In genomic region chr1:243271990-243272389, GRCh38 we compare ENCODE assay signal across 20 cellular contexts. TPM values are rescaled to one million over a fixed set of nuclear protein-coding genes. Genes with fewer than 3 reads are reported as not detected.
DNase-seq lines count a peak whose midpoint lies in the region; ATAC-seq, FAIRE-seq and TF ChIP-seq lines count a peak whose summit lies in the region.
"Had no signal": no experiment of that assay in that cellular context is flagged by ENCODE, and none has a peak within 500 bp of the region (broad histone marks: within the 10 kb centered on the region; RNA-seq: fewer than 3 reads in every experiment).

No MANE protein-coding gene starts in this region.

- H4K5ac ChIP-seq in IMR-90 (ENCODE audit: low read depth, low read length): no peak overlapping the region

- intact Hi-C loops in IMR-90 (cut with micrococcal nuclease): no loop called here

- peak overlapping the region in 1 of 2 experiments; percentile 22; a peak in 1 of 4 replicates for H4K8ac ChIP-seq in IMR-90 (ENCODE audit: low read depth in 2 of 2, low read length in 2 of 2)

- dilution Hi-C loops in IMR-90 (cut with HindIII; ENCODE audit: low sequenced_read_pairs, unreplicated experiment): no loop called here

- TF ChIP-seq POLR2A in IMR-90 (IDR thresholded peaks at IDR 0.05; ENCODE audit: low read depth, low read length) (no peak), suprapubic skin (IDR thresholded peaks at IDR 0.05) (no peak)

- TF ChIP-seq CTCF in IMR-90 (conservative IDR thresholded peaks at IDR 0.05; ENCODE audit: low read depth, low read length) (no peak), chondrocyte (IDR thresholded peaks at IDR 0.05) (no peak), mesothelial cell of epicardium (IDR thresholded peaks at IDR 0.05; ENCODE audit: unreplicated experiment) (no peak), suprapubic skin (IDR thresholded peaks at IDR 0.05) (no peak)

- H3K27ac ChIP-seq in ACC112 (ENCODE audit: low read depth, low read length) (peak overlapping the region; percentile 33; the same call in 1 of the 2 replicates), IMR-90 (ENCODE audit: insufficient read depth, low read length) (peak overlapping the region; percentile 44; the same call in 1 of the 2 replicates), small intestine (ENCODE audit: low read depth in 1 of 2, low read length in 1 of 2) (no peak overlapping the region), suprapubic skin (no peak overlapping the region)

- H3K4me2 ChIP-seq in IMR-90 (ENCODE audit: low read depth, low read length): peak overlapping the region; percentile 84

- peak overlapping the region; percentile 56; the same call in 1 of the 2 replicates for H3K4ac ChIP-seq in IMR-90 (ENCODE audit: low read depth, low read length)

- no peak for TF ChIP-seq RAD21 in IMR-90 (IDR thresholded peaks at IDR 0.05; ENCODE audit: low read length)

- H2BK20ac ChIP-seq in IMR-90 (ENCODE audit: low read depth, low read length): no peak overlapping the region; the same call in 1 of the 2 replicates

- no peak overlapping the region for H3K4me3 ChIP-seq in ACC112 (ENCODE audit: low read depth, low read length)
- H3K4me3 ChIP-seq in IMR-90 (ENCODE audit: insufficient read depth, low read depth, low read length): no peak overlapping the region
- H3K4me3 ChIP-seq in small intestine (ENCODE audit: low read depth in 1 of 2, low read length in 2 of 2): no peak overlapping the region
- no peak overlapping the region for H3K4me3 ChIP-seq in suprapubic skin

- no peak overlapping the region for H2BK120ac ChIP-seq in IMR-90 (ENCODE audit: low read depth, low read length)

- no peak overlapping the region for H2AFZ ChIP-seq in ACC112 (ENCODE audit: low read length, unreplicated experiment)
- no peak overlapping the region for H2AFZ ChIP-seq in IMR-90 (replicated peaks; ENCODE audit: low read length, poor library complexity)

- H3K4me1 Mint-ChIP-seq in chondrocyte (ENCODE audit: low read depth) (peaks cover 61% of the 10 kb centered on the region), mesothelial cell of epicardium (peaks cover 59% of the 10 kb centered on the region)

- no peak overlapping the region for H3K56ac ChIP-seq in IMR-90 (ENCODE audit: extremely low read depth, insufficient read depth, low read length)

- H3K27me3 Mint-ChIP-seq in chondrocyte (ENCODE audit: low read depth) (no peaks in the 10 kb centered on the region), mesothelial cell of epicardium (ENCODE audit: low read depth) (no peaks in the 10 kb centered on the region)

- no TSS peak for BruUV-seq in IMR-90 (replicated peaks; lab: Mats Ljungman, UMichigan)

- H3K36me3 ChIP-seq in ACC112 (ENCODE audit: insufficient read depth, low read length): peaks cover 40% of the 10 kb centered on the region
- H3K36me3 ChIP-seq in IMR-90 (ENCODE audit: control insufficient read depth, insufficient read depth, low read length): peaks cover 11% of the 10 kb centered on the region
- H3K36me3 ChIP-seq in small intestine (ENCODE audit: control insufficient read depth in 2 of 2, insufficient read depth in 2 of 2, low read length in 2 of 2): peaks cover 0 to 4% of the 10 kb centered on the region in 2 donors
- H3K36me3 ChIP-seq in suprapubic skin: peaks cover 37% of the 10 kb centered on the region
- H3K36me3 ChIP-seq: BE2C had no signal

- H3K36me3 Mint-ChIP-seq in chondrocyte (ENCODE audit: low read depth) (peaks cover 15% of the 10 kb centered on the region), mesothelial cell of epicardium (peaks cover 30% of the 10 kb centered on the region)

- TF ChIP-seq EP300 in suprapubic skin (IDR thresholded peaks at IDR 0.05): no peak

- no peak overlapping the region for H3K18ac ChIP-seq in IMR-90 (ENCODE audit: low read depth, low read length)

- H3K9me3 ChIP-seq in IMR-90 (ENCODE audit: control insufficient read depth, insufficient read depth, low read length): no peaks in the 10 kb centered on the region
- no peaks in the 10 kb centered on the region for H3K9me3 ChIP-seq in small intestine (ENCODE audit: control insufficient read depth, low read depth)
- H3K9me3 ChIP-seq in suprapubic skin: no peaks in the 10 kb centered on the region
- H3K9me3 ChIP-seq: BE2C had no signal

- H3K4me3 Mint-ChIP-seq in chondrocyte (ENCODE audit: unreplicated experiment): no peak overlapping the region
- no peak overlapping the region for H3K4me3 Mint-ChIP-seq in mesothelial cell of epicardium
- H3K4me3 Mint-ChIP-seq: CD4-positive, CD25-positive, alpha-beta regulatory T cell had no signal

- H3K9me3 Mint-ChIP-seq in chondrocyte (ENCODE audit: low read depth) (no peaks in the 10 kb centered on the region), mesothelial cell of epicardium (peaks cover 6% of the 10 kb centered on the region)
- H3K9me3 Mint-ChIP-seq: CD4-positive, CD25-positive, alpha-beta regulatory T cell had no signal

- H3K27ac Mint-ChIP-seq in chondrocyte (ENCODE audit: unreplicated experiment) (peak overlapping the region; percentile 57), mesothelial cell of epicardium (peak overlapping the region; percentile 85)
- H3K27ac Mint-ChIP-seq: CD4-positive, CD25-positive, alpha-beta regulatory T cell had no signal

- H3K27me3 ChIP-seq in ACC112 (ENCODE audit: insufficient read depth, low read length): no peaks in the 10 kb centered on the region
- no peaks in the 10 kb centered on the region for H3K27me3 ChIP-seq in IMR-90 (ENCODE audit: control insufficient read depth, insufficient read depth, low read length)
- H3K27me3 ChIP-seq in small intestine (ENCODE audit: control insufficient read depth in 2 of 2, insufficient read depth in 2 of 2, low read length in 2 of 2): no peaks in the 10 kb centered on the region
- H3K27me3 ChIP-seq in suprapubic skin: no peaks in the 10 kb centered on the region
- H3K27me3 ChIP-seq: BE2C had no signal

- in situ Hi-C loops in IMR-90 (cut with MboI; ENCODE audit: low sequenced_read_pairs): no loop called here

- no peak for DNase-seq in IMR-90
- DNase-seq in chondrocyte (ENCODE audit: low spot score): no peak
- DNase-seq in mesothelial cell of epicardium (ENCODE audit: low spot score in 2 of 2, unreplicated experiment in 2 of 2): no peak
- no peak for DNase-seq in NCI-H2171 treated with DMSO at 0.1 percent for 48 hours (lab: John Stamatoyannopoulos, UW)
- no peak for DNase-seq in small intestine
- DNase-seq in suprapubic skin (ENCODE audit: low spot score in 2 of 2): no peak
- DNase-seq: 8988T; BE2C; CD4-positive, CD25-positive, alpha-beta regulatory T cell; DMS53; MM.1S; NCI-H1092; NCI-H146; NCI-H2029 treated with DMSO at 0.1 percent for 48 hours; NCI-H748 treated with DMSO at 0.1 percent for 48 hours; NK-92 treated with Interleukin-12 subunit alpha and Interleukin-12 subunit beta, amount 100 ng/mL, for 24 hours; Right ventricle myocardium superior had no signal

- POLR2A ChIA-PET in IMR-90 (lab: Charles Lee; ENCODE audit: unreplicated experiment): interaction anchor here (0.9 kb wide), 1 partner anchor 16 kb away, joined by 3 read pairs; no protein-coding TSS in a partner anchor

- H4K20me1 ChIP-seq in IMR-90 (ENCODE audit: insufficient read depth, low read length): no peaks in the 10 kb centered on the region

- no peak overlapping the region for H2BK15ac ChIP-seq in IMR-90 (ENCODE audit: low read depth, low read length)

- H4K91ac ChIP-seq in IMR-90 (ENCODE audit: insufficient read depth, low read depth, low read length): no peak overlapping the region

- H2AK9ac ChIP-seq in IMR-90 (replicated peaks; ENCODE audit: low read depth, low read length, poor library complexity): no peak overlapping the region

- 0 out of 2 replicates have a peak overlapping the region, but pooled peaks have one; percentile 12 for H3K14ac ChIP-seq in IMR-90 (replicated peaks; ENCODE audit: low read depth, low read length)

- peak overlapping the region; percentile 87 for H2BK5ac ChIP-seq in IMR-90 (ENCODE audit: low read depth, low read length, poor library complexity, severe bottlenecking)

- ATAC-seq in IMR-90 (ENCODE audit: low read depth) (peak; percentile 18), HG02588 (IDR thresholded peaks at IDR 0.05; ENCODE audit: unreplicated experiment) (no peak)

- peaks cover 28 to 37% of the 10 kb centered on the region in 2 experiments for H3K79me1 ChIP-seq in IMR-90 (ENCODE audit: low read depth in 1 of 2, low read length in 2 of 2)

- H2AK5ac ChIP-seq in IMR-90 (ENCODE audit: low read depth, low read length): no peak overlapping the region

- FAIRE-seq in small intestine (lab: Jason Lieb, UNC): no peak
- FAIRE-seq: H54 had no signal

- H3K4me1 ChIP-seq in ACC112 (ENCODE audit: control insufficient read depth, insufficient read depth, low read length, unreplicated experiment) (peaks cover 48% of the 10 kb centered on the region), IMR-90 (ENCODE audit: control insufficient read depth, insufficient read depth, low read length) (peaks cover 19% of the 10 kb centered on the region), small intestine (ENCODE audit: control insufficient read depth in 2 of 2, insufficient read depth in 1 of 2, low read depth in 1 of 2, low read length in 1 of 2) (no peaks in the 10 kb centered on the region), suprapubic skin (peaks cover 9% of the 10 kb centered on the region)

- no CpG with 5 or more reads among the region's 1 CpG for WGBS in IMR-90 (ENCODE audit: extremely low coverage in 2 of 2, insufficient read length in 1 of 2), 2 experiments
- WGBS in small intestine, 3 donors: 85 to 96% (median 87%) methylated on average over 1 of the region's 1 CpG
- WGBS in suprapubic skin: 96% methylated on average over 1 of the region's 1 CpG

- H3K23ac ChIP-seq in IMR-90 (ENCODE audit: low read depth, low read length): no peak overlapping the region

- no peak overlapping the region; the same call in 1 of the 2 replicates for H3K9ac ChIP-seq in IMR-90 (ENCODE audit: low read depth, low read length)

- H3K9me1 ChIP-seq in IMR-90 (ENCODE audit: insufficient read depth, low read length): peaks cover 8% of the 10 kb centered on the region

- H3K79me2 ChIP-seq in ACC112 (ENCODE audit: control insufficient read depth, insufficient read depth, low read length, unreplicated experiment): peaks cover 26% of the 10 kb centered on the region

- CTCF ChIA-PET in IMR-90 (lab: Yijun Ruan, JAX): interaction anchor here (0.7 kb wide), 1 partner anchor 670 kb away, joined by 3 read pairs; no protein-coding TSS in a partner anchor

RNA-seq across cellular contexts. Expression of gene SDCCAG8, which starts 16.1 kb away (rescaled TPM):
- total RNA-seq in IMR-90 (2012; rRNA removed) (43.3 and 46.8 TPM in 2 replicates), chondrocyte (19.8 to 26.5 TPM (median 24.9 TPM) in 3 replicates), mesothelial cell of epicardium (37.3 to 47.1 TPM (median 39.9 TPM) in 3 replicates), suprapubic skin (10 to 100 TPM; 21.6 to 62.7 (median 39.8) TPM)
- polyA plus RNA-seq in IMR-90 (2012; rRNA removed) (24.2 and 25.2 TPM in 2 replicates), small intestine (10 to 100 TPM; 19.2 to 26.5 (median 20.8) TPM)
- polyA plus RNA-seq in IMR-90 (2012; cell fraction: cytosol; rRNA removed): 15.6 and 16.9 TPM in 2 replicates
- polyA plus RNA-seq in IMR-90 (2012; cell fraction: nucleus; rRNA removed; ENCODE audit: low replicate concordance): 15.2 and 27.1 TPM in 2 replicates

RNA-seq across cellular contexts. Expression of gene CEP170, which starts 16.9 kb away (rescaled TPM):
- 151 and 196 TPM in 2 replicates for total RNA-seq in IMR-90 (2012; rRNA removed)
- 65.8 and 66.0 TPM in 2 replicates for polyA plus RNA-seq in IMR-90 (2012; rRNA removed)
- 21.7 and 28.1 TPM in 2 replicates for polyA plus RNA-seq in IMR-90 (2012; cell fraction: cytosol; rRNA removed)
- 39.6 and 175 TPM in 2 replicates for polyA plus RNA-seq in IMR-90 (2012; cell fraction: nucleus; rRNA removed; ENCODE audit: low replicate concordance)
- total RNA-seq in chondrocyte: 101 to 109 TPM (median 108 TPM) in 3 replicates
- 118 to 129 TPM (median 120 TPM) in 3 replicates for total RNA-seq in mesothelial cell of epicardium
- polyA plus RNA-seq in small intestine: 1 to 10 TPM; 1.1 to 6.5 (median 3.0) TPM
- total RNA-seq in suprapubic skin: 10 to 100 TPM; 10.6 to 37.5 (median 16.6) TPM

Comparison
In these comparisons a context has a peak if more than half of its experiments do, and no peak if none do; other contexts are left out.
1. H3K27ac ChIP-seq: peak in ACC112 (single experiment) and IMR-90 (single experiment); none in small intestine (0 of 2) and suprapubic skin (single experiment).